Comparison of ENCODE assay signal across 10 cellular contexts in genomic region chr12:69685810-69686209, GRCh38. TPM values are rescaled to one million over a fixed set of nuclear protein-coding genes. Genes with fewer than 3 reads are reported as not detected.
DNase-seq lines count a peak whose midpoint lies in the region; ATAC-seq and TF ChIP-seq lines count a peak whose summit lies in the region.
"Had no signal": no experiment of that assay in that cellular context is flagged by ENCODE, and none has a peak within 500 bp of the region (broad histone marks: within the 10 kb centered on the region; RNA-seq: fewer than 3 reads in every experiment).

No MANE protein-coding gene starts in this region.

- peaks cover 20% of the 10 kb centered on the region for H3K27me3 Mint-ChIP-seq in activated T-cell treated with anti-CD3 and anti-CD28 coated beads, Interleukin-2, amount 50 U/mL, for 72 hours (ENCODE audit: low read depth)
- peaks cover 0 to 9% (median 2%) of the 10 kb centered on the region in 3 donors for H3K27me3 Mint-ChIP-seq in immature natural killer cell (ENCODE audit: low read depth in 3 of 3)

- no peaks in the 10 kb centered on the region for H3K36me3 Mint-ChIP-seq in activated T-cell treated with anti-CD3 and anti-CD28 coated beads, Interleukin-2, amount 50 U/mL, for 72 hours (ENCODE audit: insufficient read depth in 2 of 2)
- H3K36me3 Mint-ChIP-seq in immature natural killer cell = no peaks in the 10 kb centered on the region
- H3K36me3 Mint-ChIP-seq: naive B cell had no signal

- ATAC-seq in activated T-cell treated with anti-CD3 and anti-CD28 coated beads, Interleukin-2, amount 50 U/mL, for 72 hours (replicated peaks in 1 of 2) = peak; percentile 57 to 69
- peak; percentile 67 for ATAC-seq in HG03196 (IDR thresholded peaks at IDR 0.05; ENCODE audit: unreplicated experiment)

- H3K36me3 ChIP-seq in brain microvascular endothelial cell (replicated peaks) = no peaks in the 10 kb centered on the region
- peaks cover 0 to 5% (median 0%) of the 10 kb centered on the region in 3 donors for H3K36me3 ChIP-seq in skeletal muscle tissue (ENCODE audit: control insufficient read depth in 3 of 3, insufficient read depth in 3 of 3, low read length in 3 of 3)

- no peaks in the 10 kb centered on the region for H3K9me3 Mint-ChIP-seq in activated T-cell treated with anti-CD3 and anti-CD28 coated beads, Interleukin-2, amount 50 U/mL, for 72 hours
- H3K9me3 Mint-ChIP-seq in immature natural killer cell = peaks cover 0 to 3% (median 0%) of the 10 kb centered on the region in 6 donors
- H3K9me3 Mint-ChIP-seq: naive B cell had no signal

- peaks cover 38 to 59% (median 45%) of the 10 kb centered on the region in 3 donors for H3K4me1 ChIP-seq in skeletal muscle tissue (ENCODE audit: control insufficient read depth in 3 of 3, insufficient read depth in 3 of 3, low read length in 3 of 3)

- TF ChIP-seq CTCF in brain microvascular endothelial cell (IDR thresholded peaks at IDR 0.05; ENCODE audit: low read depth, low read length, missing control alignments) = no peak

- H3K9me3 ChIP-seq in skeletal muscle tissue (ENCODE audit: control insufficient read depth in 3 of 3, low read length in 3 of 3) = no peaks in the 10 kb centered on the region

- no peak for DNase-seq in activated T-cell treated with anti-CD3 and anti-CD28 coated beads, Interleukin-2, amount 50 U/mL, for 72 hours
- no peak for DNase-seq in activated T-cell treated with anti-CD3 and anti-CD28 coated beads, Interleukin-2, amount 50 U/mL, for 48 hours
- DNase-seq in brain microvascular endothelial cell (peak; percentile 57), immature natural killer cell (no peak), GM19238 (ENCODE audit: insufficient read length, low spot score) (no peak), OCI-M2 (lab: John Stamatoyannopoulos, UW; ENCODE audit: unreplicated experiment) (no peak)
- DNase-seq: erythroblast, naive B cell had no signal

- H3K27ac Mint-ChIP-seq in activated T-cell treated with anti-CD3 and anti-CD28 coated beads, Interleukin-2, amount 50 U/mL, for 72 hours = no peak overlapping the region
- H3K27ac Mint-ChIP-seq in immature natural killer cell = no peak overlapping the region
- H3K27ac Mint-ChIP-seq: naive B cell had no signal

- peak overlapping the region in 2 of 3 donors; percentile 24 to 28 for H3K9ac ChIP-seq in skeletal muscle tissue (ENCODE audit: low read depth in 1 of 3, low read length in 3 of 3)

- H3K4me3 ChIP-seq in brain microvascular endothelial cell (ENCODE audit: low read depth, low read length) = no peak overlapping the region
- no peak overlapping the region for H3K4me3 ChIP-seq in skeletal muscle tissue (ENCODE audit: low read length in 3 of 3)

- peaks cover 11% of the 10 kb centered on the region for H3K4me1 Mint-ChIP-seq in activated T-cell treated with anti-CD3 and anti-CD28 coated beads, Interleukin-2, amount 50 U/mL, for 72 hours (ENCODE audit: low read depth)
- H3K4me1 Mint-ChIP-seq in immature natural killer cell = no peaks in the 10 kb centered on the region
- H3K4me1 Mint-ChIP-seq: naive B cell had no signal

- H3K27me3 ChIP-seq in brain microvascular endothelial cell (replicated peaks) (no peaks in the 10 kb centered on the region), skeletal muscle tissue (ENCODE audit: control insufficient read depth in 3 of 3, insufficient read depth in 3 of 3, low read length in 3 of 3) (no peaks in the 10 kb centered on the region)

- no peak overlapping the region for H3K4me3 Mint-ChIP-seq in activated T-cell treated with anti-CD3 and anti-CD28 coated beads, Interleukin-2, amount 50 U/mL, for 72 hours
- H3K4me3 Mint-ChIP-seq in immature natural killer cell = no peak overlapping the region
- H3K4me3 Mint-ChIP-seq: naive B cell had no signal

- H3K27ac ChIP-seq in brain microvascular endothelial cell (no peak overlapping the region), skeletal muscle tissue (ENCODE audit: low read depth, low read length) (peak overlapping the region; percentile 80)

- in situ Hi-C loops in brain microvascular endothelial cell (cut with HindIII; ENCODE audit: low pct_ligation_motif_present, low sequenced_read_pairs) = no loop called here

RNA-seq across cellular contexts. Expression of gene BEST3, which starts 13.3 kb away (rescaled TPM):
- not detected for total RNA-seq in activated T-cell treated with anti-CD3 and anti-CD28 coated beads, Interleukin-2, amount 50 U/mL, for 72 hours
- total RNA-seq in skeletal muscle tissue = 45.4 TPM
- not detected for polyA plus RNA-seq in immature natural killer cell

RNA-seq across cellular contexts. Expression of gene RAB3IP, which starts 52.9 kb away (rescaled TPM):
- 10 to 100 TPM; 37.8 to 38.7 TPM for total RNA-seq in activated T-cell treated with anti-CD3 and anti-CD28 coated beads, Interleukin-2, amount 50 U/mL, for 72 hours
- total RNA-seq in skeletal muscle tissue = 13.0 TPM
- 10 to 100 TPM in 1 of 3 donors, 1 to 10 TPM in 2; 8.8 to 10.1 (median 9.8) TPM for polyA plus RNA-seq in immature natural killer cell

Comparison
In these comparisons a context has a peak if more than half of its experiments do, and no peak if none do; other contexts are left out.
1. RNA of gene BEST3, which starts 13.3 kb away (total RNA-seq): 45.4 TPM in skeletal muscle tissue (single experiment); not detected in activated T-cell treated with anti-CD3 and anti-CD28 coated beads, Interleukin-2, amount 50 U/mL, for 72 hours; every median in the first group is over 10 times any median in the second.